8 cellular contexts compared by ENCODE assay signal in the genomic region with DNA sequence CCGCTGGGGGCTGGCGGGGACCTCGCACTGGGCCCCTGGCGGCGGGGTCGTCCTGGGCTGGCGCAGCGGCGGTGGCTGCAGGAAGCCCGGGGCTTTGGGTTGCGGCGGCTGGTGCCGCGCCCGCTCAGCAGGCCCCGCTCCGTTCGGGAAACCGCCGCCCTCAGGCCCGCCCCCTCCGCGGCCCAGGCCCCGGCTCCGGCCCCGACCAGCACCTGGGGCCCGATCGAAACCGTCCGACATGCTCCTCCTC. TPM values are rescaled to one million over a fixed set of nuclear protein-coding genes. Genes with fewer than 3 reads are reported as not detected.
DNase-seq lines count a peak whose midpoint lies in the region; ATAC-seq and TF ChIP-seq lines count a peak whose summit lies in the region.
"Not testable (repeated sequence)": the region's sequence is repeated elsewhere in the genome, so short reads cannot be mapped to it uniquely, and the experiment has no call there.

No MANE protein-coding gene starts in this region.

- peak overlapping the region; percentile 82 for H3K4me3 Mint-ChIP-seq in activated T-helper 2 cell treated with anti-CD3 and anti-CD28 coated beads, Interferon-gamma antibody, Interleukin-2, Interleukin-4, amounts not matched to agents 10 μg/mL and 5 μg/mL and 100 μg/mL, durations not matched to agents 14 hours and 24 hours and 36 hours (ENCODE audit: low read depth)

- intact Hi-C loops in activated T-helper 2 cell treated with anti-CD3 and anti-CD28 coated beads, Interferon-gamma antibody, Interleukin-2, Interleukin-4, amounts not matched to agents 10 μg/mL and 5 μg/mL and 100 μg/mL, durations not matched to agents 14 hours and 24 hours and 36 hours (cut with micrococcal nuclease) = loop anchor here (1.0 to 5.0 kb wide), 7 partner anchors 41 to 489 kb away; a partner anchor contains a TSS
- intact Hi-C loops in lower leg skin (cut with DNase I; ENCODE audit: low total_unique reads) = not testable (repeated sequence)

- H3K79me2 ChIP-seq in ACC112 (ENCODE audit: control insufficient read depth, insufficient read depth, low read length, unreplicated experiment) (peaks cover 49% of the 10 kb centered on the region), Karpas-422 (ENCODE audit: low read length) (peaks cover 49% of the 10 kb centered on the region)

- not testable (repeated sequence) for H3K9me3 ChIP-seq in Karpas-422 (ENCODE audit: low read length)

- peak overlapping the region; percentile 50 for H2AFZ ChIP-seq in ACC112 (ENCODE audit: low read length, unreplicated experiment)
- not testable (repeated sequence) for H2AFZ ChIP-seq in Karpas-422 (ENCODE audit: low read length)

- not testable (repeated sequence) for DNase-seq in Karpas-422; activated T-helper 2 cell treated with anti-CD3 and anti-CD28 coated beads, Interferon-gamma antibody, Interleukin-2, Interleukin-4, amounts not matched to agents 10 μg/mL and 5 μg/mL and 100 μg/mL, durations not matched to agents 14 hours and 24 hours and 36 hours (ENCODE audit: low spot score); epithelial cell of proximal tubule (ENCODE audit: low read depth); lower leg skin (ENCODE audit: low spot score in 2 of 2); skeletal muscle cell (ENCODE audit: low read depth)

- not testable (repeated sequence) for H3K27me3 Mint-ChIP-seq in activated T-helper 2 cell treated with anti-CD3 and anti-CD28 coated beads, Interferon-gamma antibody, Interleukin-2, Interleukin-4, amounts not matched to agents 10 μg/mL and 5 μg/mL and 100 μg/mL, durations not matched to agents 14 hours and 24 hours and 36 hours (ENCODE audit: low read depth)

- peak overlapping the region; percentile 79 for H3K27ac ChIP-seq in ACC112 (ENCODE audit: low read depth, low read length)
- H3K27ac ChIP-seq in Karpas-422 (ENCODE audit: low read length) = peak overlapping the region; percentile 67

- H3K27me3 ChIP-seq in ACC112 (ENCODE audit: insufficient read depth, low read length); Karpas-422 (ENCODE audit: low read length): not testable (repeated sequence)

- not testable (repeated sequence) for H3K4me1 Mint-ChIP-seq in activated T-helper 2 cell treated with anti-CD3 and anti-CD28 coated beads, Interferon-gamma antibody, Interleukin-2, Interleukin-4, amounts not matched to agents 10 μg/mL and 5 μg/mL and 100 μg/mL, durations not matched to agents 14 hours and 24 hours and 36 hours (ENCODE audit: low read depth)

- TF ChIP-seq POLR2A in lower leg skin (IDR thresholded peaks at IDR 0.05) = not testable (repeated sequence)

- not testable (repeated sequence) for H3K9me2 ChIP-seq in Karpas-422 (replicated peaks; ENCODE audit: insufficient read depth, low read length)

- H3K4me1 ChIP-seq in ACC112 (ENCODE audit: control insufficient read depth, insufficient read depth, low read length, unreplicated experiment) (peaks cover 36% of the 10 kb centered on the region), Karpas-422 (ENCODE audit: low read length) (peaks cover 74% of the 10 kb centered on the region)

- peak overlapping the region; percentile 88 for H3K9ac ChIP-seq in Karpas-422 (ENCODE audit: low read length)

- H3K4me2 ChIP-seq in Karpas-422 (ENCODE audit: low read depth, low read length, poor library complexity, severe bottlenecking) = peak overlapping the region; percentile 79

- ATAC-seq in GM19351 (IDR thresholded peaks at IDR 0.05; ENCODE audit: unreplicated experiment) (peak; percentile 86), HG02840 (IDR thresholded peaks at IDR 0.05; ENCODE audit: low FRiP score, unreplicated experiment) (peak; percentile 87)

- 0% methylated on average over 1 to 8 of the region's 30 CpGs for WGBS in lower leg skin, 2 donors

- not testable (repeated sequence) for H4K20me1 ChIP-seq in Karpas-422 (ENCODE audit: insufficient read depth, low read depth, low read length)

- H3K36me3 ChIP-seq in ACC112 (ENCODE audit: insufficient read depth, low read length) = peaks cover 30% of the 10 kb centered on the region
- H3K36me3 ChIP-seq in Karpas-422 (ENCODE audit: insufficient read depth, low read length) = peaks cover 31% of the 10 kb centered on the region; the same call in 1 of the 2 replicates

- H3K4me3 ChIP-seq in ACC112 (ENCODE audit: low read depth, low read length) = peak overlapping the region; percentile 97
- H3K4me3 ChIP-seq in Karpas-422 (ENCODE audit: low read length) = peak overlapping the region; percentile 94
- H3K4me3 ChIP-seq in epithelial cell of proximal tubule (ENCODE audit: low read depth, low read length) = peak overlapping the region; percentile 85
- H3K4me3 ChIP-seq in lower leg skin (ENCODE audit: low read depth, poor library complexity, severe bottlenecking) = peak overlapping the region; percentile 57
- peak overlapping the region; percentile 78 for H3K4me3 ChIP-seq in skeletal muscle cell (ENCODE audit: low read depth, low read length)

- not testable (repeated sequence) for H3K27ac Mint-ChIP-seq in activated T-helper 2 cell treated with anti-CD3 and anti-CD28 coated beads, Interferon-gamma antibody, Interleukin-2, Interleukin-4, amounts not matched to agents 10 μg/mL and 5 μg/mL and 100 μg/mL, durations not matched to agents 14 hours and 24 hours and 36 hours

- not testable (repeated sequence) for H3K36me3 Mint-ChIP-seq in activated T-helper 2 cell treated with anti-CD3 and anti-CD28 coated beads, Interferon-gamma antibody, Interleukin-2, Interleukin-4, amounts not matched to agents 10 μg/mL and 5 μg/mL and 100 μg/mL, durations not matched to agents 14 hours and 24 hours and 36 hours (ENCODE audit: low read depth)

- TF ChIP-seq CTCF in epithelial cell of proximal tubule (conservative IDR thresholded peaks at IDR 0.05; ENCODE audit: low read depth, low read length); lower leg skin (IDR thresholded peaks at IDR 0.05): not testable (repeated sequence)

- H3K9me3 Mint-ChIP-seq in activated T-helper 2 cell treated with anti-CD3 and anti-CD28 coated beads, Interferon-gamma antibody, Interleukin-2, Interleukin-4, amounts not matched to agents 10 μg/mL and 5 μg/mL and 100 μg/mL, durations not matched to agents 14 hours and 24 hours and 36 hours = not testable (repeated sequence)

RNA-seq across cellular contexts. Expression of a gene that starts 0.3 kb away (rescaled TPM):
- 98.5 and 128 TPM in 2 replicates for total RNA-seq in Karpas-422 (2014; rRNA removed; shearing (Covaris generic); ENCODE audit: low replicate concordance)
- 56.8 and 58.0 TPM in 2 replicates for total RNA-seq in activated T-helper 2 cell treated with anti-CD3 and anti-CD28 coated beads, Interferon-gamma antibody, Interleukin-2, Interleukin-4, amounts not matched to agents 10 μg/mL and 5 μg/mL and 100 μg/mL, durations not matched to agents 14 hours and 24 hours and 36 hours
- total RNA-seq in epithelial cell of proximal tubule (98.4 and 99.4 TPM in 2 replicates), lower leg skin (10 to 100 TPM; 40.5 to 65.4 (median 50.5) TPM)

RNA-seq across cellular contexts. Expression of a gene that starts 41.6 kb away (rescaled TPM):
- 15.7 and 21.8 TPM in 2 replicates for total RNA-seq in Karpas-422 (2014; rRNA removed; shearing (Covaris generic); ENCODE audit: low replicate concordance)
- total RNA-seq in activated T-helper 2 cell treated with anti-CD3 and anti-CD28 coated beads, Interferon-gamma antibody, Interleukin-2, Interleukin-4, amounts not matched to agents 10 μg/mL and 5 μg/mL and 100 μg/mL, durations not matched to agents 14 hours and 24 hours and 36 hours = 6.3 and 8.3 TPM in 2 replicates
- 3.6 and 6.9 TPM in 2 replicates for total RNA-seq in epithelial cell of proximal tubule
- 1 to 10 TPM in 2 of 4 donors, under 1 TPM in 2; 0.91 to 3.9 (median 1.4) TPM for total RNA-seq in lower leg skin

RNA-seq across cellular contexts. Expression of a gene that starts 46.4 kb away (rescaled TPM):
- 67.5 and 96.9 TPM in 2 replicates for total RNA-seq in Karpas-422 (2014; rRNA removed; shearing (Covaris generic); ENCODE audit: low replicate concordance)
- total RNA-seq in activated T-helper 2 cell treated with anti-CD3 and anti-CD28 coated beads, Interferon-gamma antibody, Interleukin-2, Interleukin-4, amounts not matched to agents 10 μg/mL and 5 μg/mL and 100 μg/mL, durations not matched to agents 14 hours and 24 hours and 36 hours = 64.1 and 64.8 TPM in 2 replicates
- total RNA-seq in epithelial cell of proximal tubule (32.7 and 36.5 TPM in 2 replicates), lower leg skin (10 to 100 TPM; 24.2 to 34.2 (median 27.7) TPM)
